In genomic region chr11:72793081-72793451, GRCh38 we compare ENCODE assay signal across 8 cellular contexts. TPM values are rescaled to one million over a fixed set of nuclear protein-coding genes. Genes with fewer than 3 reads are reported as not detected.
A peak's percentile ranks its signal among the peaks of the same experiment; 100 is the strongest.
DNase-seq lines count a peak whose midpoint lies in the region; ATAC-seq, FAIRE-seq and TF ChIP-seq lines count a peak whose summit lies in the region.

No MANE protein-coding gene starts in this region.

- H3K4me1 ChIP-seq in HUES64 (ENCODE audit: insufficient read depth, low read length) = peaks cover 6% of the 10 kb centered on the region

- H3K9ac ChIP-seq in HUES64 (ENCODE audit: low read depth, low read length) = no peak overlapping the region

- H3K4me1 Mint-ChIP-seq in central memory CD8-positive, alpha-beta T cell = peaks cover 25% of the 10 kb centered on the region
- peaks cover 23 to 24% of the 10 kb centered on the region in 2 donors for H3K4me1 Mint-ChIP-seq in natural killer cell

- H3K27ac ChIP-seq in HUES64 (ENCODE audit: low read depth, low read length) = no peak overlapping the region

- H3K27me3 ChIP-seq in HUES64 (ENCODE audit: insufficient read depth, low read length) = no peaks in the 10 kb centered on the region

- peaks cover 6% of the 10 kb centered on the region for H3K36me3 Mint-ChIP-seq in central memory CD8-positive, alpha-beta T cell (ENCODE audit: insufficient read depth)
- H3K36me3 Mint-ChIP-seq in natural killer cell = no peaks in the 10 kb centered on the region

- no peaks in the 10 kb centered on the region for H3K9me3 Mint-ChIP-seq in central memory CD8-positive, alpha-beta T cell
- no peaks in the 10 kb centered on the region for H3K9me3 Mint-ChIP-seq in natural killer cell

- H3K4me3 ChIP-seq in AG10803 (ENCODE audit: low read length) = peak overlapping the region; percentile 37; the same call in 1 of the 2 replicates
- peak overlapping the region; percentile 88 for H3K4me3 ChIP-seq in HUES64 (ENCODE audit: low read length)

- intact Hi-C loops in natural killer cell (cut with micrococcal nuclease) = loop anchor here (1.0 to 5.0 kb wide), 3 partner anchors 20 to 68 kb away; partner anchors contain the start of gene ARAP1

- TF ChIP-seq CTCF in AG10803 (conservative IDR thresholded peaks at IDR 0.05; ENCODE audit: low read length) (no peak), natural killer cell (IDR thresholded peaks at IDR 0.05) (no peak)

- DNase-seq in AG10803 (ENCODE audit: low read depth) (no peak), natural killer cell (no peak), AG20443 (ENCODE audit: low spot score) (no peak), D341Med (ENCODE audit: low spot score) (no peak), RCC 7860 (ENCODE audit: low spot score) (no peak)
- DNase-seq in central memory CD8-positive, alpha-beta T cell (ENCODE audit: low spot score in 2 of 2) = no peak

- no peaks in the 10 kb centered on the region for H3K27me3 Mint-ChIP-seq in central memory CD8-positive, alpha-beta T cell
- no peaks in the 10 kb centered on the region for H3K27me3 Mint-ChIP-seq in natural killer cell (ENCODE audit: low read depth in 2 of 2)

- peak overlapping the region; percentile 99 for H3K27ac Mint-ChIP-seq in central memory CD8-positive, alpha-beta T cell (ENCODE audit: low read depth)
- H3K27ac Mint-ChIP-seq in natural killer cell = peak overlapping the region; percentile 99

- no peaks in the 10 kb centered on the region for H3K9me3 ChIP-seq in HUES64 (ENCODE audit: insufficient read depth, low read depth, low read length)

- 92% methylated on average over 2 of the region's 2 CpGs for WGBS in HUES64

- H3K4me3 Mint-ChIP-seq in central memory CD8-positive, alpha-beta T cell = peak overlapping the region; percentile 92
- H3K4me3 Mint-ChIP-seq in natural killer cell = peak overlapping the region; percentile 96

- no peak for FAIRE-seq in RCC 7860 (lab: Jason Lieb, UNC)

- no peaks in the 10 kb centered on the region for H3K36me3 ChIP-seq in HUES64 (ENCODE audit: insufficient read depth, low read length)

- ATAC-seq in central memory CD8-positive, alpha-beta T cell (replicated peaks; ENCODE audit: extremely low read depth, poor library complexity, severe bottlenecking) = no peak
- no peak for ATAC-seq in natural killer cell
- no peak for ATAC-seq in GM19324 (IDR thresholded peaks at IDR 0.05; ENCODE audit: low FRiP score, unreplicated experiment)

RNA-seq across cellular contexts. Expression of gene STARD10, which starts 0.8 kb away (rescaled TPM):
- 12.6 TPM for polyA plus RNA-seq in HUES64 (2013, experiment 1 of 2)
- 23.7 TPM for polyA plus RNA-seq in HUES64 (2013, experiment 2 of 2)
- total RNA-seq in natural killer cell = 10 to 100 TPM; 10.9 to 17.3 (median 11.7) TPM

RNA-seq across cellular contexts. Expression of gene ATG16L2, which starts 21.1 kb away (rescaled TPM):
- 8.3 TPM for polyA plus RNA-seq in HUES64 (2013, experiment 1 of 2)
- 9.8 TPM for polyA plus RNA-seq in HUES64 (2013, experiment 2 of 2)
- 100 to 1,000 TPM; 172 to 190 (median 179) TPM for total RNA-seq in natural killer cell

RNA-seq across cellular contexts. Expression of gene ARAP1, which starts 40.9 kb away (rescaled TPM):
- 34.0 TPM for polyA plus RNA-seq in HUES64 (2013, experiment 1 of 2)
- polyA plus RNA-seq in HUES64 (2013, experiment 2 of 2) = 31.4 TPM
- total RNA-seq in natural killer cell = 100 to 1,000 TPM; 293 to 327 (median 296) TPM
